Comparison of ENCODE assay signal across 8 cellular contexts in the genomic region with DNA sequence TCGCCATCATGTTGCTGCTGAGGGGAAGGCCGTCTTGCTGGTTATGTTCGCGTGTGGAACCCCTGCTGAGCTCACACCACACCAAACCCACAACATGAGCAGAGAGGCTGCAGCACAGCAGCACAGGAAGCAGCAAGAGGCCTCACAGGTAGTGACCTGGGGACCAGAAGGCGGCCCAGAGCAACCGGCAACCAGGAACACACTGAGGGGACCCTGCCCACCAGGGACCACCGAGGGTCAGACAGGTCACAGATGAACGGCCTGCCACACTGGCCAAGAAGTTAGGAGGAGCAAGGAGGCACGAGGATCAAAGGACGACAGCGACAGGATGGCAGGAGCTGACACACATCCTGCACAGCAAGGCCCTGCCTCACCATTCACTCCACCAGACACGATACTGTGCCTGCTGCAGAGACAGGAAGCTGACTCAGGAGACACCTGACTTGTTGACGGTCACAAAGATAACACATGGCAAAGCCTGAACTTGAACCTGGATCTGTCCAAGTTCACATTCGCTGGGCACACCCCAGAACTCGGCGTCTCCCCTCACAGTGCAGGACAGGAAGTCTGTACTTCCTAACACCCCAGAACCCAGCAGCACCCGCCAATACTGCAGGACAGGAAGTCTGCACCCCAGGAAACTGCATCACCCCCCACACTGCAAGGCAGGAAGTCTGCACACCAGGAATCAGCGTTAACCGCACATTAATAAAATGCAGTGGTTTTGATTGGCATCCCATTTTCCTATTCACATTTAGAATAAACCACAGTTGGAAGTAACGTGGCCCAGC.
DNase-seq lines count a peak whose midpoint lies in the region; ATAC-seq lines count a peak whose summit lies in the region.

No MANE protein-coding gene starts in this region.

- DNase-seq in SK-N-MC (ENCODE audit: low read depth, low spot score) (peak; percentile 45), hepatic stellate cell (ENCODE audit: low spot score) (peak; percentile 76), NCI-H82 treated with DMSO at 0.1 percent for 48 hours (lab: John Stamatoyannopoulos, UW; ENCODE audit: unreplicated experiment) (no peak), amniotic stem cell (lab: John Stamatoyannopoulos, UW) (no peak), left colon (no peak)
- DNase-seq in activated naive CD4-positive, alpha-beta T cell treated with anti-CD3 and anti-CD28 coated beads, Interleukin-2, amount 50 U/mL, for 16 hours: peak; percentile 70
- DNase-seq in stimulated activated CD8-positive, alpha-beta memory T cell treated with anti-CD3 and anti-CD28 coated beads, Interleukin-15, amount 100 ng/mL, for 4 hours (ENCODE audit: low read depth in 2 of 2): peak; percentile 45 to 66

- H3K36me3 ChIP-seq in SK-N-MC (ENCODE audit: insufficient read depth, low read length): peaks cover 11% of the 10 kb centered on the region; the same call in 1 of the 2 replicates

- ATAC-seq in GM21723 (IDR thresholded peaks at IDR 0.05; ENCODE audit: unreplicated experiment) (peak; percentile 46), left colon (no peak)

- no peak overlapping the region for H3K27ac ChIP-seq in SK-N-MC

- intact Hi-C loops in left colon (cut with DNase I, micrococcal nuclease): no loop called here

- H3K9me3 ChIP-seq in SK-N-MC (ENCODE audit: low read depth, low read length): no peaks in the 10 kb centered on the region

- no peak overlapping the region for H3K4me3 ChIP-seq in SK-N-MC

- no peak overlapping the region for H3K9ac ChIP-seq in SK-N-MC (ENCODE audit: insufficient read length)

Comparison
In these comparisons a context has a peak if more than half of its experiments do, and no peak if none do; other contexts are left out.
1. DNase-seq: peak in SK-N-MC (single experiment), activated naive CD4-positive, alpha-beta T cell treated with anti-CD3 and anti-CD28 coated beads, Interleukin-2, amount 50 U/mL, for 16 hours (single experiment), hepatic stellate cell (single experiment) and stimulated activated CD8-positive, alpha-beta memory T cell treated with anti-CD3 and anti-CD28 coated beads, Interleukin-15, amount 100 ng/mL, for 4 hours (2 of 2); none in NCI-H82 treated with DMSO at 0.1 percent for 48 hours (single experiment), amniotic stem cell (single experiment) and left colon (0 of 2).